Comparison of ENCODE assay signal across 1 cellular context in the genomic region with DNA sequence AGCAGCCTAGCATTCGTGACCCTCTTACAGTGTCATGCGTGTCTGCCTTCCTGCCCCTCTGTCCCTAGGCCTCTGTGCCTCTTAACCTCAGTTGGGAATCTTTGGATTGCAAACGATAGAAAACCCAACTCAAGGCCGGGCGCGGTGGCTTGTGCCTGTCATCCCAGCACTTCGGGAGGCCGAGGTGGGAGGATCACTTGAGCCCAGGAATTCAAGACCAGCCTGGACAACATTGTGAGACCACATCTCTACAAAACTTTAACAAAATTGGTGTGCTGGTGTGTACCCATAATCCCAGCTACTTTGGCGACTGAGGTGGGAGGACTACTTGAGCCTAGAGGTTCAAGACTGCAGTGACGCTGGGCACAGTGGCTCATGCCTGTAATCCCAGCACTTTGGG.
TF ChIP-seq lines count a peak whose summit lies in the region.

No MANE protein-coding gene starts in this region.

TF ChIP-seq in H1, 55 proteins besides CTCF, POLR2A, EP300 and RAD21:
- TF ChIP-seq CTBP2 (IDR thresholded peaks at IDR 0.05; ENCODE audit: borderline replicate concordance, insufficient read depth, insufficient read length, low read length) (no peak), KDM4A (IDR thresholded peaks at IDR 0.05; ENCODE audit: low read depth, low read length, severe bottlenecking) (no peak)
